ENCODE assay signal across 17 cellular contexts in the genomic region with DNA sequence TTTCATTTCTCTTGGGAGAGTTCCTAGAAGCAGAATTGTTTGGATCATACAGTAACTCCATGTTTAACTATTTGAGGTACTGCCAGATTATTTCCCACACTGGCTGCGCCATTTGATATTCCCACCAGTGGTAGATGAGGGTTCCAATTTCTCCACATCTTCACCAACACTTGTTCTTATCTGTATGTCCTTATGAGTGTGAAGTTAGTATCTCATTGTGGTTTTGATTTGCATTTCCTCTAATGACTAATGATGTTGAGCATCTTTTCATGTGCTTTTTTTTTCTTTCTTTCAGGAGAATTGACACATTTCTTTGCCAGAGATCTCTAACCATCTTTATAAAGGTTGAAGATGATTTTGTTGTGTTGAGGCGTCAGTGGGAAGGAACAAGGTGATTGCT. TPM values are rescaled to one million over a fixed set of nuclear protein-coding genes. Genes with fewer than 3 reads are reported as not detected.
DNase-seq lines count a peak whose midpoint lies in the region; ATAC-seq, FAIRE-seq and TF ChIP-seq lines count a peak whose summit lies in the region.
"Had no signal": no experiment of that assay in that cellular context is flagged by ENCODE, and none has a peak within 500 bp of the region (broad histone marks: within the 10 kb centered on the region; RNA-seq: fewer than 3 reads in every experiment).

No MANE protein-coding gene starts in this region.

- H3K4me1 ChIP-seq in BLaER1 treated with 17β-estradiol and CSF1 and Interleukin-3, amounts not matched to agents 10 nM and 100 nM = peaks cover 95 to 100% (median 100%) of the 10 kb centered on the region in 10 experiments
- peaks cover 4 to 8% of the 10 kb centered on the region in 2 experiments; a peak in 2 of 5 replicates for H3K4me1 ChIP-seq in K562 (replicated peaks in 1 of 2; ENCODE audit: control insufficient read depth in 2 of 2, insufficient read depth in 2 of 2, low read length in 2 of 2)

- H3K9ac ChIP-seq in BLaER1 treated with 17β-estradiol and CSF1 and Interleukin-3, amounts not matched to agents 10 nM and 100 nM = no peak overlapping the region
- H3K9ac ChIP-seq in SU-DHL-6 (ENCODE audit: low read length) (no peak overlapping the region), K562 (ENCODE audit: insufficient read depth in 1 of 2, low read depth in 2 of 2, low read length in 2 of 2) (no peak overlapping the region)

- intact Hi-C loops in K562 (cut with micrococcal nuclease) = loop anchor here (5.0 kb wide), 1 partner anchor 163 kb away; no protein-coding TSS in a partner anchor

- H3K36me3 ChIP-seq in BLaER1 treated with 17β-estradiol and CSF1 and Interleukin-3, amounts not matched to agents 10 nM and 100 nM = peaks cover 18 to 50% (median 23%) of the 10 kb centered on the region in 11 experiments
- H3K36me3 ChIP-seq in SU-DHL-6 (ENCODE audit: low read length) = no peaks in the 10 kb centered on the region
- no peaks in the 10 kb centered on the region for H3K36me3 ChIP-seq in K562 (ENCODE audit: control insufficient read depth, insufficient read depth, low read length)
- H3K36me3 ChIP-seq in MG63 = no peaks in the 10 kb centered on the region
- H3K36me3 ChIP-seq: ovary, transverse colon had no signal

- no TSS peak for BruUV-seq in K562 (replicated peaks; lab: Mats Ljungman, UMichigan)

- H3K27me3 ChIP-seq in BLaER1 treated with 17β-estradiol and CSF1 and Interleukin-3, amounts not matched to agents 10 nM and 100 nM = no peaks in the 10 kb centered on the region
- H3K27me3 ChIP-seq in SU-DHL-6 (ENCODE audit: low read length) (no peaks in the 10 kb centered on the region), K562 (ENCODE audit: control insufficient read depth in 2 of 2, insufficient read depth in 2 of 2, low read length in 2 of 2) (no peaks in the 10 kb centered on the region), MG63 (no peaks in the 10 kb centered on the region)
- H3K27me3 ChIP-seq: ovary, transverse colon had no signal

- CTCF ChIA-PET in K562 (lab: Yijun Ruan, JAX; ENCODE audit: low intra/inter-chr PET ratio) = interaction anchor here (0.7 kb wide), 1 partner anchor 134 kb away, joined by 5 read pairs; no protein-coding TSS in a partner anchor

- H4K20me1 ChIP-seq in BLaER1 treated with 17β-estradiol and CSF1 and Interleukin-3, amounts not matched to agents 10 nM and 100 nM = peaks cover 0 to 97% (median 40%) of the 10 kb centered on the region in 11 experiments; a peak in 17 of 22 replicates
- H4K20me1 ChIP-seq in SU-DHL-6 (ENCODE audit: low read depth, low read length) (no peaks in the 10 kb centered on the region), K562 (replicated peaks; ENCODE audit: control insufficient read depth, insufficient read depth, low read length) (peaks cover 5% of the 10 kb centered on the region)

- H2AFZ ChIP-seq in SU-DHL-6 (ENCODE audit: low read depth, low read length, severe bottlenecking) (no peak overlapping the region), K562 (ENCODE audit: low read depth, low read length) (no peak overlapping the region)

- no peaks in the 10 kb centered on the region for H3K9me3 ChIP-seq in BLaER1 treated with 17β-estradiol and CSF1 and Interleukin-3, amounts not matched to agents 10 nM and 100 nM (replicated peaks in 1 of 11)
- H3K9me3 ChIP-seq in SU-DHL-6 (ENCODE audit: insufficient read depth, low read length) (no peaks in the 10 kb centered on the region), K562 (replicated peaks; ENCODE audit: control insufficient read depth, insufficient read depth, low read depth, low read length) (no peaks in the 10 kb centered on the region), MG63 (no peaks in the 10 kb centered on the region)
- H3K9me3 ChIP-seq: ovary, transverse colon had no signal

- peak overlapping the region; percentile 71 to 93 (median 84) for H3K4me2 ChIP-seq in BLaER1 treated with 17β-estradiol and CSF1 and Interleukin-3, amounts not matched to agents 10 nM and 100 nM
- H3K4me2 ChIP-seq in SU-DHL-6 (ENCODE audit: low read depth, low read length, poor library complexity, severe bottlenecking) = peak overlapping the region; percentile 39
- no peak overlapping the region for H3K4me2 ChIP-seq in K562 (ENCODE audit: insufficient read depth, low read length)

- in situ Hi-C loops in K562 (cut with MboI) = loop anchor here (10.0 kb wide), 1 partner anchor 135 kb away; no protein-coding TSS in a partner anchor

- POLR2A ChIA-PET in K562 (lab: Yijun Ruan, JAX) = no interaction called here

- TF ChIP-seq EP300 in K562 (IDR thresholded peaks at IDR 0.05; ENCODE audit: low read length) = no peak

- H3K79me2 ChIP-seq in SU-DHL-6 (ENCODE audit: insufficient read depth, low read length) = no peaks in the 10 kb centered on the region
- no peaks in the 10 kb centered on the region for H3K79me2 ChIP-seq in K562 (ENCODE audit: control insufficient read depth, insufficient read depth, low read length)

- FAIRE-seq in K562 (lab: Jason Lieb, UNC) = no peak
- FAIRE-seq: frontal cortex had no signal

- no peaks in the 10 kb centered on the region for H3K9me2 ChIP-seq in SU-DHL-6 (replicated peaks; ENCODE audit: insufficient read depth, low read length)

- TF ChIP-seq CTCF in SU-DHL-6 (IDR thresholded peaks at IDR 0.05; ENCODE audit: insufficient read depth, low read length, poor library complexity, severe bottlenecking) (no peak), K562 (IDR thresholded peaks at IDR 0.05 in 2 of 3, conservative IDR thresholded peaks at IDR 0.05 in 1 of 3; ENCODE audit: insufficient read depth in 2 of 3, low read depth in 1 of 3, low read length in 3 of 3) (no peak)

- TF ChIP-seq RAD21 in K562 (CRISPR knock-in tag; conservative IDR thresholded peaks at IDR 0.05 in 1 of 2, IDR thresholded peaks at IDR 0.05 in 1 of 2) = no peak

- no peaks in the 10 kb centered on the region for H3K9me1 ChIP-seq in K562 (ENCODE audit: control insufficient read depth, insufficient read depth, low read length)

- H3K27ac ChIP-seq in BLaER1 treated with 17β-estradiol and CSF1 and Interleukin-3, amounts not matched to agents 10 nM and 100 nM = 0 out of 22 replicates have a peak overlapping the region, but pooled peaks of 1 of the 11 experiments have one; percentile 49
- no peak overlapping the region for H3K27ac ChIP-seq in SU-DHL-6 (ENCODE audit: low read depth, low read length)
- no peak overlapping the region for H3K27ac ChIP-seq in K562 (ENCODE audit: extremely low read depth, low read depth, low read length)
- H3K27ac ChIP-seq: coronary artery, ovary, transverse colon had no signal

- H3K4me3 ChIP-seq in BLaER1 treated with 17β-estradiol and CSF1 and Interleukin-3, amounts not matched to agents 10 nM and 100 nM = no peak overlapping the region
- H3K4me3 ChIP-seq in SU-DHL-6 (ENCODE audit: insufficient read depth, low read length, poor library complexity, severe bottlenecking) (no peak overlapping the region), K562 (no peak overlapping the region), MG63 (no peak overlapping the region)
- H3K4me3 ChIP-seq: coronary artery, ovary, transverse colon had no signal

- WGBS in K562 (ENCODE audit: insufficient coverage, low coverage, missing lambda C conversion rate) = 38% methylated on average over 2 of the region's 2 CpGs

- DNase-seq in CMK (ENCODE audit: low read depth) (peak; percentile 18), K562 (ENCODE audit: extremely low read depth in 1 of 4, low spot score in 3 of 4) (no peak), NCI-H2107 (lab: John Stamatoyannopoulos, UW) (no peak), MG63 (no peak)
- DNase-seq: NCI-H1092; NCI-H774; ovary; RPMI8226; stimulated activated CD4-positive, alpha-beta T cell treated with anti-CD3 and anti-CD28 coated beads, Interleukin-4, amount 100 ng/mL, for 24 hours; transverse colon had no signal

- TF ChIP-seq POLR2A in K562 (conservative IDR thresholded peaks at IDR 0.05) = no peak

- ATAC-seq in K562 (no peak), GM18498 (IDR thresholded peaks at IDR 0.05; ENCODE audit: unreplicated experiment) (no peak), HG03095 (IDR thresholded peaks at IDR 0.05; ENCODE audit: unreplicated experiment) (no peak)
- ATAC-seq: left lobe of liver had no signal

- 0 out of 2 replicates have a peak, but pooled peaks cover 6% of the 10 kb centered on the region for H3F3A ChIP-seq in SU-DHL-6 (ENCODE audit: insufficient read depth)

TF ChIP-seq in K562, 482 proteins besides CTCF, POLR2A, EP300 and RAD21:
- TF ChIP-seq ZKSCAN3 (CRISPR knock-in tag; IDR thresholded peaks at IDR 0.05) (no peak), TRIM28 (IDR thresholded peaks at IDR 0.05) (no peak), TEAD4 (IDR thresholded peaks at IDR 0.05; ENCODE audit: low read length) (peak; percentile 24; the same call in 1 of the 2 replicates), TEAD4 (CRISPR knock-in tag; IDR thresholded peaks at IDR 0.05; ENCODE audit: borderline replicate concordance) (no peak), CBFA2T3 (IDR thresholded peaks at IDR 0.05) (peak; percentile 40), FOSL1 (tag; conservative IDR thresholded peaks at IDR 0.05) (peak; percentile 32; the same call in 1 of the 2 replicates), HDAC1 (IDR thresholded peaks at IDR 0.05) (no peak)

RNA-seq across cellular contexts. Expression of a gene that starts 4.1 kb away (rescaled TPM):
- total RNA-seq in K562 (2011; cell fraction: chromatin; rRNA removed; ENCODE audit: low replicate concordance) = 26.5 and 52.3 TPM in 2 replicates
- total RNA-seq in K562 (2011; cell fraction: nucleolus; rRNA removed) = 30.8 and 33.2 TPM in 2 replicates
- 24.4 and 30.8 TPM in 2 replicates for total RNA-seq in K562 (2011; cell fraction: nucleoplasm; rRNA removed)
- total RNA-seq in K562 (2014; rRNA removed) (10.4 and 13.2 TPM in 2 replicates), K562 (2014; rRNA removed; fragmentation: Illumina TruSeq; extraction: Trizol) (11.6 and 14.2 TPM in 2 replicates), K562 (2015; rRNA removed; fragmentation: Illumina TruSeq; extraction: Trizol) (10.9 and 11.6 TPM in 2 replicates), K562 (2021) (18.6 and 22.6 TPM in 2 replicates)
- polyA plus RNA-seq in K562 (2011; rRNA removed) (8.2 and 8.3 TPM in 2 replicates), K562 (2014; fragmentation: Illumina TruSeq; extraction: Trizol) (10.1 and 11.1 TPM in 2 replicates), K562 (2014; fragmentation: Nextera tagmentation; extraction: Ambion mirVana) (1 to 10 TPM; 1.6 to 2.1 TPM), K562 (2014; rRNA removed) (5.6 and 7.3 TPM in 2 replicates)
- 4.6 and 11.8 TPM in 2 replicates for polyA plus RNA-seq in K562 (2011; cell fraction: cytosol; rRNA removed)
- 9.4 and 11.3 TPM in 2 replicates for polyA plus RNA-seq in K562 (2011; cell fraction: nucleus; rRNA removed)
- 12.7 and 17.8 TPM in 2 replicates for polyA plus RNA-seq in K562 (2012)
- polyA minus RNA-seq in K562 (2011; rRNA and poly(A)+ RNA removed) = 30.6 and 54.6 TPM in 2 replicates
- polyA minus RNA-seq in K562 (2011; cell fraction: cytosol; rRNA and poly(A)+ RNA removed) = 13.0 and 14.3 TPM in 2 replicates
- polyA minus RNA-seq in K562 (2011; cell fraction: nucleus; rRNA and poly(A)+ RNA removed) = 21.1 and 52.9 TPM in 2 replicates
- total RNA-seq in MG63 (2014; rRNA removed; shearing (Covaris generic); ENCODE audit: low replicate concordance) = 7.8 and 11.5 TPM in 2 replicates
